8 cellular contexts compared by ENCODE assay signal in genomic region chr2:230865766-230866703, GRCh38.
A peak's percentile ranks its signal among the peaks of the same experiment; 100 is the strongest.
DNase-seq lines count a peak whose midpoint lies in the region; ATAC-seq and TF ChIP-seq lines count a peak whose summit lies in the region.

No MANE protein-coding gene starts in this region.

- peaks cover 3 to 44% (median 29%) of the 10 kb centered on the region in 5 donors for H3K4me1 ChIP-seq in subcutaneous abdominal adipose tissue (ENCODE audit: control insufficient read depth in 5 of 5, insufficient read depth in 5 of 5, low read length in 5 of 5)

- peak overlapping the region; percentile 72 for H3K4me3 ChIP-seq in brain microvascular endothelial cell (ENCODE audit: low read depth, low read length)
- H3K4me3 ChIP-seq in subcutaneous abdominal adipose tissue (ENCODE audit: low read depth in 1 of 5, low read length in 5 of 5) = peak overlapping the region in 3 of 5 donors; percentile 65 to 78 (median 66)

- no peaks in the 10 kb centered on the region for H3K9me3 ChIP-seq in subcutaneous abdominal adipose tissue (ENCODE audit: control insufficient read depth in 5 of 5, low read length in 5 of 5)

- no peak for ATAC-seq in GM18867 (IDR thresholded peaks at IDR 0.05; ENCODE audit: unreplicated experiment)
- ATAC-seq in GM21390 (IDR thresholded peaks at IDR 0.05; ENCODE audit: unreplicated experiment) = no peak
- no peak for ATAC-seq in HG02981 (IDR thresholded peaks at IDR 0.05; ENCODE audit: unreplicated experiment)

- peak; percentile 45 for DNase-seq in EL
- peak; percentile 9 for DNase-seq in NCI-H1048 (lab: John Stamatoyannopoulos, UW)
- no peak for DNase-seq in brain microvascular endothelial cell

- in situ Hi-C loops in brain microvascular endothelial cell (cut with HindIII; ENCODE audit: low pct_ligation_motif_present, low sequenced_read_pairs) = no loop called here

- H3K27me3 ChIP-seq in brain microvascular endothelial cell (replicated peaks) (peaks cover 5% of the 10 kb centered on the region), layer of hippocampus (ENCODE audit: control insufficient read depth, insufficient read depth, low read length) (no peaks in the 10 kb centered on the region), subcutaneous abdominal adipose tissue (ENCODE audit: control insufficient read depth in 5 of 5, insufficient read depth in 4 of 5, low read length in 5 of 5) (peaks cover 7 to 26% (median 20%) of the 10 kb centered on the region in 5 donors)

- H3K27ac ChIP-seq in brain microvascular endothelial cell (no peak overlapping the region), layer of hippocampus (ENCODE audit: low read depth, low read length) (peak overlapping the region; percentile 73), subcutaneous abdominal adipose tissue (ENCODE audit: low read depth, low read length) (no peak overlapping the region)

- H3K36me3 ChIP-seq in brain microvascular endothelial cell (replicated peaks) (no peaks in the 10 kb centered on the region), subcutaneous abdominal adipose tissue (ENCODE audit: control insufficient read depth in 5 of 5, insufficient read depth in 5 of 5, low read length in 5 of 5) (no peaks in the 10 kb centered on the region)

- peak; percentile 49 for TF ChIP-seq CTCF in brain microvascular endothelial cell (IDR thresholded peaks at IDR 0.05; ENCODE audit: low read depth, low read length, missing control alignments)

- H3K9ac ChIP-seq in subcutaneous abdominal adipose tissue (ENCODE audit: low read length in 5 of 5) = no peak overlapping the region
